ENCODE assay signal across 1 cellular context in genomic region chr17:81156866-81157805, GRCh38.
TF ChIP-seq lines count a peak whose summit lies in the region.

No MANE protein-coding gene starts in this region.

TF ChIP-seq in H1, 55 proteins besides CTCF, POLR2A, EP300 and RAD21 (continued from another document):
- no peak for TF ChIP-seq HDAC6 (IDR thresholded peaks at IDR 0.05; ENCODE audit: low read depth, low read length)
